In the genomic region with DNA sequence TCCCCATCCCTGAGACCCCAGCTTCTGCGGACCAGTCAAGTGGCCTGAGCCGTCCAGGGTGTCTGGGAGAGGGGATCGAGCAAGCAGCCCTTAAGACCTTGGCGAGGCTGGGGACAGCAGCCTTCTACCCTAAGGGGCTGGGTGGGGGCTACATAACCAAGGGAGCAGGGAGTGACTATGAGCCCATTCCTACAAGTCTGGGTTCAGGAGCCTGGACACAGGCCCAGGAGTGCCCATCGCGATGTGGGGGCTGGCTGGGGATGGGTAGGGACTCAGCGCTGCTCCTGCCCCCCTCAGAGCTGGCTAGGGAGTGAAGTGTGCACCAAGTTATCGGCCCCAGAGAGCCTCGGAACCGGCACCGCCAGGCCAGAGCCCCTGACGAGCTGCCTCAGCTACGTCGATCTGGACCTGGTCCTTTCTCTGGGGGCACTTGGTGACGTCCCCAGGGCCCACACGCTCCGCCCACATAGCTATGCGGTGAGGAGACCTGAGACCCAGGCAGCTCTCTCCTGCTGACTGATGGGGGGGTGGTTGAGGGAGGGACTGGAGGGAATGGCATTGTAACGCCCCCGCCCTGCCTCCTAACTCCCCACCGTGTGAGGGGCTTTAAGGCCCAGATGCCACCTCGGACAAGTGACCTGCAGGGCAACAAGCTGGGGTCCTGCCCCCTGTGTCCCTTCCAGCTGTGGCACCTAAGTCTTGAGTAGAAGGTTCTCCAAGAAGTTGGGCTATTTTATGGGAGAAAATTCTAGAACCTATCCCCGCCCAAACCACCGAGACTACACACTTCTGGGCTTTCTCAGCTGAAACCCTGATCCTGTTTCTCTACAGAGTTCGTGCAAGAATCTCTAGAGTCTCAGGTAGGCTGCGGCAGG, we compare ENCODE assay signal across 1 cellular context.
TF ChIP-seq lines count a peak whose summit lies in the region.

No MANE protein-coding gene starts in this region.

TF ChIP-seq in H1, 55 proteins besides CTCF, POLR2A, EP300 and RAD21:
- TF ChIP-seq FOSL1 (IDR thresholded peaks at IDR 0.05; ENCODE audit: insufficient read depth, low read depth, low read length) (0 out of 2 replicates have a peak, but pooled peaks have one; percentile 57), NANOG (IDR thresholded peaks at IDR 0.05; ENCODE audit: insufficient read depth, low read depth, low read length, poor library complexity, severe bottlenecking) (no peak), EGR1 (IDR thresholded peaks at IDR 0.05; ENCODE audit: borderline replicate concordance, low read depth, low read length) (0 out of 2 replicates have a peak, but pooled peaks have one; percentile 6), CREB1 (IDR thresholded peaks at IDR 0.05) (0 out of 2 replicates have a peak, but pooled peaks have one; percentile 18), POLR2AphosphoS5 (IDR thresholded peaks at IDR 0.05; ENCODE audit: low read depth, low read length) (0 out of 2 replicates have a peak, but pooled peaks have one; percentile 41)
